14 cellular contexts compared by ENCODE assay signal in genomic region chr5:132748522-132749000, GRCh38. TPM values are rescaled to one million over a fixed set of nuclear protein-coding genes. Genes with fewer than 3 reads are reported as not detected.
DNase-seq lines count a peak whose midpoint lies in the region; TF ChIP-seq lines count a peak whose summit lies in the region.
"Had no signal": no experiment of that assay in that cellular context is flagged by ENCODE, and none has a peak within 500 bp of the region (broad histone marks: within the 10 kb centered on the region; RNA-seq: fewer than 3 reads in every experiment).

No MANE protein-coding gene starts in this region.

- peaks cover 60% of the 10 kb centered on the region for H3K4me1 Mint-ChIP-seq in activated T-helper 1 cell treated with anti-CD3 and anti-CD28 coated beads, Interleukin-12 subunit alpha, Interleukin-12 subunit beta, Interleukin-2, Interleukin-4 antibody, amounts not matched to agents 30 ng/mL and 10 ng/mL and 1 ng/mL, durations not matched to agents 14 hours and 24 hours and 36 hours (ENCODE audit: low read depth)

- in situ Hi-C loops in mammary epithelial cell (cut with MboI; ENCODE audit: low sequenced_read_pairs in 2 of 2) = no loop called here

- CTCF ChIA-PET in mammary epithelial cell (lab: Charles Lee; ENCODE audit: low non-redundant PET) = no interaction called here

- H3K27me3 ChIP-seq in mammary epithelial cell (ENCODE audit: insufficient read depth, low read length) (no peaks in the 10 kb centered on the region), breast epithelium (no peaks in the 10 kb centered on the region)

- dilution Hi-C loops in mammary epithelial cell (cut with HindIII; ENCODE audit: low sequenced_read_pairs) = no loop called here

- no peak overlapping the region for H3K4me2 ChIP-seq in mammary epithelial cell (ENCODE audit: insufficient read depth, low read depth, low read length)

- intact Hi-C loops in mammary epithelial cell (cut with micrococcal nuclease) = no loop called here
- intact Hi-C loops in breast epithelium (cut with DNase I; ENCODE audit: low total_unique reads) = no loop called here
- intact Hi-C loops in activated T-helper 1 cell treated with anti-CD3 and anti-CD28 coated beads, Interleukin-12 subunit alpha, Interleukin-12 subunit beta, Interleukin-2, Interleukin-4 antibody, amounts not matched to agents 30 ng/mL and 10 ng/mL and 1 ng/mL, durations not matched to agents 14 hours and 24 hours and 36 hours (cut with micrococcal nuclease) = loop anchor here (10.0 kb wide), 1 partner anchor 674 kb away; the partner anchor contains the start of gene CSF2

- H4K20me1 ChIP-seq in mammary epithelial cell (ENCODE audit: insufficient read depth, low read length) = no peaks in the 10 kb centered on the region

- H3K9ac ChIP-seq in mammary epithelial cell (ENCODE audit: insufficient read depth, low read length) = no peak overlapping the region

- H2AFZ ChIP-seq in mammary epithelial cell (ENCODE audit: low read depth, low read length) = peak overlapping the region; percentile 3

- H3K27ac ChIP-seq in mammary epithelial cell (ENCODE audit: insufficient read depth, low read depth, low read length) = no peak overlapping the region
- no peak overlapping the region for H3K27ac ChIP-seq in breast epithelium
- H3K27ac ChIP-seq: gastrocnemius medialis had no signal

- no TSS peak for BruUV-seq in mammary epithelial cell (replicated peaks; lab: Mats Ljungman, UMichigan)

- H3K9me3 Mint-ChIP-seq in activated T-helper 1 cell treated with anti-CD3 and anti-CD28 coated beads, Interleukin-12 subunit alpha, Interleukin-12 subunit beta, Interleukin-2, Interleukin-4 antibody, amounts not matched to agents 30 ng/mL and 10 ng/mL and 1 ng/mL, durations not matched to agents 14 hours and 24 hours and 36 hours = no peaks in the 10 kb centered on the region

- no peaks in the 10 kb centered on the region for H3K36me3 ChIP-seq in mammary epithelial cell (ENCODE audit: insufficient read depth, low read length)
- no peaks in the 10 kb centered on the region for H3K36me3 ChIP-seq in breast epithelium
- H3K36me3 ChIP-seq: gastrocnemius medialis had no signal

- H3K36me3 Mint-ChIP-seq in activated T-helper 1 cell treated with anti-CD3 and anti-CD28 coated beads, Interleukin-12 subunit alpha, Interleukin-12 subunit beta, Interleukin-2, Interleukin-4 antibody, amounts not matched to agents 30 ng/mL and 10 ng/mL and 1 ng/mL, durations not matched to agents 14 hours and 24 hours and 36 hours (ENCODE audit: low read depth) = peaks cover 32% of the 10 kb centered on the region

- 75% methylated on average over 9 of the region's 10 CpGs for WGBS in mammary epithelial cell (ENCODE audit: low coverage, missing lambda C conversion rate)

- peak overlapping the region; percentile 86 for H3K27ac Mint-ChIP-seq in activated T-helper 1 cell treated with anti-CD3 and anti-CD28 coated beads, Interleukin-12 subunit alpha, Interleukin-12 subunit beta, Interleukin-2, Interleukin-4 antibody, amounts not matched to agents 30 ng/mL and 10 ng/mL and 1 ng/mL, durations not matched to agents 14 hours and 24 hours and 36 hours

- H3K4me1 ChIP-seq in mammary epithelial cell (ENCODE audit: insufficient read depth, low read length) (peaks cover 14% of the 10 kb centered on the region), breast epithelium (no peaks in the 10 kb centered on the region)

- H3K27me3 Mint-ChIP-seq in activated T-helper 1 cell treated with anti-CD3 and anti-CD28 coated beads, Interleukin-12 subunit alpha, Interleukin-12 subunit beta, Interleukin-2, Interleukin-4 antibody, amounts not matched to agents 30 ng/mL and 10 ng/mL and 1 ng/mL, durations not matched to agents 14 hours and 24 hours and 36 hours (ENCODE audit: insufficient read depth) = peaks cover 15% of the 10 kb centered on the region

- TF ChIP-seq POLR2A in breast epithelium (IDR thresholded peaks at IDR 0.05) = no peak

- H3K4me3 Mint-ChIP-seq in activated T-helper 1 cell treated with anti-CD3 and anti-CD28 coated beads, Interleukin-12 subunit alpha, Interleukin-12 subunit beta, Interleukin-2, Interleukin-4 antibody, amounts not matched to agents 30 ng/mL and 10 ng/mL and 1 ng/mL, durations not matched to agents 14 hours and 24 hours and 36 hours = peak overlapping the region; percentile 75

- TF ChIP-seq CTCF in mammary epithelial cell (conservative IDR thresholded peaks at IDR 0.05 in 1 of 2, IDR thresholded peaks at IDR 0.05 in 1 of 2; ENCODE audit: extremely low read depth in 1 of 2, insufficient read depth in 1 of 2, low read depth in 1 of 2, low read length in 2 of 2) (no peak), breast epithelium (IDR thresholded peaks at IDR 0.05) (no peak)

- peak; percentile 46 for DNase-seq in mammary epithelial cell
- no peak for DNase-seq in breast epithelium (ENCODE audit: low spot score in 2 of 2)
- no peak for DNase-seq in activated T-helper 1 cell treated with anti-CD3 and anti-CD28 coated beads, Interleukin-12 subunit alpha, Interleukin-12 subunit beta, Interleukin-2, Interleukin-4 antibody, amounts not matched to agents 30 ng/mL and 10 ng/mL and 1 ng/mL, durations not matched to agents 14 hours and 24 hours and 36 hours (ENCODE audit: low spot score)
- DNase-seq in islet precursor cell = peak; percentile 48
- DNase-seq in SW 1271 (lab: John Stamatoyannopoulos, UW) = no peak
- no peak for DNase-seq in HCEC 1CT
- DNase-seq in NCI-H510A (lab: John Stamatoyannopoulos, UW) = no peak
- no peak for DNase-seq in DMS153 treated with DMSO at 0.1 percent for 48 hours (lab: John Stamatoyannopoulos, UW; ENCODE audit: unreplicated experiment)
- DNase-seq: effector CD8-positive, alpha-beta T cell; gastrocnemius medialis; NCI-H2029; NCI-H774 had no signal

- H3K4me3 ChIP-seq in mammary epithelial cell (replicated peaks in 1 of 3; ENCODE audit: insufficient read depth in 1 of 3, low read depth in 2 of 3, low read length in 3 of 3) (no peak overlapping the region), breast epithelium (no peak overlapping the region)
- H3K4me3 ChIP-seq: gastrocnemius medialis, mucosa of descending colon had no signal

- H3K9me3 ChIP-seq in mammary epithelial cell (replicated peaks; ENCODE audit: insufficient read depth, low read length) (no peaks in the 10 kb centered on the region), breast epithelium (no peaks in the 10 kb centered on the region)
- H3K9me3 ChIP-seq: gastrocnemius medialis, mucosa of descending colon had no signal

- H3K79me2 ChIP-seq in mammary epithelial cell (ENCODE audit: insufficient read depth, low read length) = no peaks in the 10 kb centered on the region

RNA-seq across cellular contexts. Expression of gene CCNI2, which starts 1.3 kb away (rescaled TPM):
- not detected for total RNA-seq in mammary epithelial cell
- 0.09 TPM for polyA plus RNA-seq in mammary epithelial cell
- not detected for polyA minus RNA-seq in mammary epithelial cell
- total RNA-seq in breast epithelium = 1 to 10 TPM in 1 of 3 donors, under 1 TPM in 1, not detected in 1; 0.98 to 2.0 TPM
- total RNA-seq in activated T-helper 1 cell treated with anti-CD3 and anti-CD28 coated beads, Interleukin-12 subunit alpha, Interleukin-12 subunit beta, Interleukin-2, Interleukin-4 antibody, amounts not matched to agents 30 ng/mL and 10 ng/mL and 1 ng/mL, durations not matched to agents 14 hours and 24 hours and 36 hours = 52.5 and 55.6 TPM in 2 replicates
- total RNA-seq: gastrocnemius medialis, LHCN-M2 had no signal

RNA-seq across cellular contexts. Expression of gene KIF3A, which starts 11.2 kb away (rescaled TPM):
- total RNA-seq in mammary epithelial cell (10 to 100 TPM; 11.3 to 28.5 TPM), breast epithelium (10 to 100 TPM in 2 of 3 donors, 1 to 10 TPM in 1; 4.5 to 15.7 (median 11.5) TPM)
- 5.7 TPM for polyA plus RNA-seq in mammary epithelial cell
- polyA minus RNA-seq in mammary epithelial cell = 14.6 TPM
- 58.5 and 66.9 TPM in 2 replicates for total RNA-seq in activated T-helper 1 cell treated with anti-CD3 and anti-CD28 coated beads, Interleukin-12 subunit alpha, Interleukin-12 subunit beta, Interleukin-2, Interleukin-4 antibody, amounts not matched to agents 30 ng/mL and 10 ng/mL and 1 ng/mL, durations not matched to agents 14 hours and 24 hours and 36 hours

RNA-seq across cellular contexts. Expression of gene SEPTIN8, which starts 28.5 kb away (rescaled TPM):
- total RNA-seq in mammary epithelial cell (10 to 100 TPM; 41.0 to 57.5 TPM), breast epithelium (10 to 100 TPM; 26.4 to 43.0 (median 40.0) TPM)
- polyA plus RNA-seq in mammary epithelial cell = 46.4 TPM
- polyA minus RNA-seq in mammary epithelial cell = 69.7 TPM
- 45.8 and 46.2 TPM in 2 replicates for total RNA-seq in activated T-helper 1 cell treated with anti-CD3 and anti-CD28 coated beads, Interleukin-12 subunit alpha, Interleukin-12 subunit beta, Interleukin-2, Interleukin-4 antibody, amounts not matched to agents 30 ng/mL and 10 ng/mL and 1 ng/mL, durations not matched to agents 14 hours and 24 hours and 36 hours

Comparison
In these comparisons a context has a peak if more than half of its experiments do, and no peak if none do; other contexts are left out.
1. DNase-seq: peak in mammary epithelial cell (single experiment) and islet precursor cell (single experiment); none in breast epithelium (0 of 2), activated T-helper 1 cell treated with anti-CD3 and anti-CD28 coated beads, Interleukin-12 subunit alpha, Interleukin-12 subunit beta, Interleukin-2, Interleukin-4 antibody, amounts not matched to agents 30 ng/mL and 10 ng/mL and 1 ng/mL, durations not matched to agents 14 hours and 24 hours and 36 hours (single experiment), SW 1271 (0 of 2), HCEC 1CT (single experiment), NCI-H510A (single experiment) and DMS153 treated with DMSO at 0.1 percent for 48 hours (single experiment).
2. RNA of gene CCNI2, which starts 1.3 kb away (total RNA-seq): 52.5 to 55.6 TPM in activated T-helper 1 cell treated with anti-CD3 and anti-CD28 coated beads, Interleukin-12 subunit alpha, Interleukin-12 subunit beta, Interleukin-2, Interleukin-4 antibody, amounts not matched to agents 30 ng/mL and 10 ng/mL and 1 ng/mL, durations not matched to agents 14 hours and 24 hours and 36 hours; 0.98 to 2.0 TPM in breast epithelium and not detected in mammary epithelial cell; every median in the first group is over 10 times any median in the second.